In genomic region chr9:98806394-98807069, GRCh38 we compare ENCODE assay signal across 8 cellular contexts. TPM values are rescaled to one million over a fixed set of nuclear protein-coding genes. Genes with fewer than 3 reads are reported as not detected.
DNase-seq lines count a peak whose midpoint lies in the region; ATAC-seq, FAIRE-seq and TF ChIP-seq lines count a peak whose summit lies in the region.

No MANE protein-coding gene starts in this region.

- no peak overlapping the region for H3K27ac Mint-ChIP-seq in astrocyte (ENCODE audit: unreplicated experiment)

- no peaks in the 10 kb centered on the region for H3K9me2 ChIP-seq in HCT116 (ENCODE audit: insufficient read depth)

- peak overlapping the region; percentile 80 for H3K4me3 Mint-ChIP-seq in astrocyte (ENCODE audit: unreplicated experiment)

- H3K9me3 Mint-ChIP-seq in astrocyte (ENCODE audit: unreplicated experiment), result no peaks in the 10 kb centered on the region

- H3K27me3 ChIP-seq in HCT116 (ENCODE audit: insufficient read depth, low read length) (no peaks in the 10 kb centered on the region), astrocyte (ENCODE audit: insufficient read depth, low read length) (peaks cover 17% of the 10 kb centered on the region), mucosa of stomach (ENCODE audit: control insufficient read depth, insufficient read depth, low read length) (no peaks in the 10 kb centered on the region), BE2C (peaks cover 63% of the 10 kb centered on the region)

- peaks cover 48% of the 10 kb centered on the region for H3K27me3 Mint-ChIP-seq in astrocyte (ENCODE audit: low read depth, unreplicated experiment)

- peak overlapping the region; percentile 87 for H2AFZ ChIP-seq in HCT116 (ENCODE audit: low read depth, low read length, poor library complexity, severe bottlenecking)
- H2AFZ ChIP-seq in astrocyte (ENCODE audit: low read depth, low read length), result no peak overlapping the region

- H3K27ac ChIP-seq in HCT116 (ENCODE audit: low read depth, low read length) (no peak overlapping the region), astrocyte (ENCODE audit: low read depth, low read length) (no peak overlapping the region)

- H3K4me3 ChIP-seq in AG09309 (ENCODE audit: control insufficient read depth, low read depth, low read length) (no peak overlapping the region), HCT116 (replicated peaks in 1 of 2; ENCODE audit: low read depth in 1 of 2, low read length in 2 of 2) (peak overlapping the region in 1 of 2 experiments; percentile 79; a peak in 2 of 4 replicates), astrocyte (ENCODE audit: insufficient read depth, low read depth, low read length) (no peak overlapping the region), mucosa of stomach (ENCODE audit: low read length) (no peak overlapping the region), BE2C (ENCODE audit: low read depth, low read length) (no peak overlapping the region)

- H3K36me3 Mint-ChIP-seq in astrocyte (ENCODE audit: low read depth, unreplicated experiment), result no peaks in the 10 kb centered on the region

- TF ChIP-seq POLR2A in HCT116 (IDR thresholded peaks at IDR 0.05; ENCODE audit: borderline replicate concordance, extremely low read depth, insufficient read depth, insufficient read length), result no peak

- peak overlapping the region; percentile 80 for H3K9ac ChIP-seq in HCT116 (ENCODE audit: low read length)
- no peak overlapping the region for H3K9ac ChIP-seq in astrocyte (ENCODE audit: low read length)
- peak overlapping the region; percentile 24 for H3K9ac ChIP-seq in mucosa of stomach (ENCODE audit: low read length)

- H3K4me1 ChIP-seq in HCT116 (ENCODE audit: control insufficient read depth in 1 of 2, insufficient read depth in 2 of 2, low read length in 2 of 2) (peaks cover 38 to 52% of the 10 kb centered on the region in 2 experiments), astrocyte (ENCODE audit: insufficient read depth, low read length) (peaks cover 16% of the 10 kb centered on the region), mucosa of stomach (ENCODE audit: control insufficient read depth, insufficient read depth, low read length) (peaks cover 49% of the 10 kb centered on the region), BE2C (no peaks in the 10 kb centered on the region)

- CTCF ChIA-PET in HCT116 (lab: Charles Lee), result interaction anchor here (0.9 to 2.8 kb wide), 5 partner anchors 14 to 333 kb away, joined by 3 to 14 read pairs (median 12); no protein-coding TSS in a partner anchor

- no peak for FAIRE-seq in astrocyte (lab: Jason Lieb, UNC)

- intact Hi-C loops in HCT116 (cut with micrococcal nuclease), result loop anchor here (2.0 kb wide), 1 partner anchor 334 kb away; no protein-coding TSS in a partner anchor

- no TSS peak for BruUV-seq in HCT116 (replicated peaks; lab: Mats Ljungman, UMichigan)

- peaks cover 11% of the 10 kb centered on the region; the same call in 1 of the 2 replicates for H3K79me2 ChIP-seq in HCT116 (ENCODE audit: insufficient read depth, low read length)
- H3K79me2 ChIP-seq in astrocyte (ENCODE audit: insufficient read depth, low read length), result no peaks in the 10 kb centered on the region

- TF ChIP-seq RAD21 in HCT116 (IDR thresholded peaks at IDR 0.05; ENCODE audit: low read depth), result peak; percentile 67

- H3K36me3 ChIP-seq in HCT116 (ENCODE audit: control insufficient read depth in 1 of 2, insufficient read depth in 2 of 2, low read length in 2 of 2), result no peaks in the 10 kb centered on the region
- H3K36me3 ChIP-seq in astrocyte (ENCODE audit: insufficient read depth, low read length), result no peaks in the 10 kb centered on the region
- no peaks in the 10 kb centered on the region for H3K36me3 ChIP-seq in mucosa of stomach (ENCODE audit: control insufficient read depth, insufficient read depth, low read length)
- no peaks in the 10 kb centered on the region for H3K36me3 ChIP-seq in BE2C

- peak overlapping the region; percentile 97 for H3K4me2 ChIP-seq in HCT116 (ENCODE audit: low read length)
- H3K4me2 ChIP-seq in astrocyte (ENCODE audit: low read length), result peak overlapping the region; percentile 91

- no peaks in the 10 kb centered on the region for H3K9me3 ChIP-seq in HCT116 (ENCODE audit: control insufficient read depth in 1 of 2, insufficient read depth in 1 of 2, low read depth in 1 of 2, low read length in 2 of 2)
- no peaks in the 10 kb centered on the region for H3K9me3 ChIP-seq in astrocyte (ENCODE audit: insufficient read depth, low read depth, low read length)
- H3K9me3 ChIP-seq in mucosa of stomach (ENCODE audit: control insufficient read depth, low read length), result peaks cover 4% of the 10 kb centered on the region
- H3K9me3 ChIP-seq in BE2C, result no peaks in the 10 kb centered on the region

- peaks cover 3% of the 10 kb centered on the region for H3K4me1 Mint-ChIP-seq in astrocyte (ENCODE audit: low read depth, unreplicated experiment)

- TF ChIP-seq CTCF in AG09309 (IDR thresholded peaks at IDR 0.05; ENCODE audit: control insufficient read depth, insufficient read depth, low read depth, low read length, missing control alignments) (peak; percentile 14), HCT116 (IDR thresholded peaks at IDR 0.05 in 2 of 3, conservative IDR thresholded peaks at IDR 0.05 in 1 of 3; ENCODE audit: borderline replicate concordance in 1 of 3, insufficient read depth in 1 of 3, low read depth in 2 of 3, low read length in 2 of 3) (peak; percentile 17 to 64 (median 39); a peak in 4 of 6 replicates), astrocyte (IDR thresholded peaks at IDR 0.05; ENCODE audit: insufficient read depth, low read depth, low read length) (peak; percentile 6), BE2C (IDR thresholded peaks at IDR 0.05; ENCODE audit: low read depth, low read length) (no peak)

- no peak for ATAC-seq in HCT116
- ATAC-seq in GM19395 (IDR thresholded peaks at IDR 0.05; ENCODE audit: unreplicated experiment), result no peak
- no peak for ATAC-seq in GM21447 (IDR thresholded peaks at IDR 0.05; ENCODE audit: unreplicated experiment)

- DNase-seq in AG09309 (ENCODE audit: low read depth) (no peak), HCT116 (ENCODE audit: low read depth, low spot score) (no peak), astrocyte (ENCODE audit: low read depth) (no peak), BE2C (no peak)
- no peak for DNase-seq in stimulated activated CD4-positive, alpha-beta T cell treated with anti-CD3 and anti-CD28 coated beads, Interleukin-15, amount 100 ng/mL, for 24 hours

- RAD21 ChIA-PET in HCT116 (lab: Charles Lee; ENCODE audit: low non-redundant PET in 1 of 2, low total read pairs in 2 of 2, uncharacterized antibody in 2 of 2, unreplicated experiment in 2 of 2), result interaction anchor here (0.7 to 0.9 kb wide), 2 partner anchors 42 to 192 kb away, joined by 3 to 4 read pairs; no protein-coding TSS in a partner anchor

- H4K20me1 ChIP-seq in HCT116 (ENCODE audit: insufficient read depth) (no peaks in the 10 kb centered on the region), astrocyte (ENCODE audit: insufficient read depth, low read length) (no peaks in the 10 kb centered on the region)

- POLR2A ChIA-PET in HCT116 (lab: Charles Lee), result no interaction called here

TF ChIP-seq in HCT116, 20 proteins besides CTCF, POLR2A, EP300 and RAD21 (continues in another document):
- TF ChIP-seq ELF1 (IDR thresholded peaks at IDR 0.05; ENCODE audit: borderline replicate concordance, low read depth) (no peak), POLR2AphosphoS5 (IDR thresholded peaks at IDR 0.05; ENCODE audit: low read depth, low read length) (no peak), REST (IDR thresholded peaks at IDR 0.05; ENCODE audit: low read depth) (no peak), ZNF274 (IDR thresholded peaks at IDR 0.05; ENCODE audit: low read depth, low read length) (no peak), YY1 (IDR thresholded peaks at IDR 0.05; ENCODE audit: extremely low read depth, insufficient replicate concordance, low read depth, low read length) (no peak), CBX3 (IDR thresholded peaks at IDR 0.05; ENCODE audit: low read depth) (no peak), TCF7L2 (IDR thresholded peaks at IDR 0.05; ENCODE audit: borderline replicate concordance, extremely low read depth, insufficient read depth, insufficient read length) (no peak), SRF (IDR thresholded peaks at IDR 0.05; ENCODE audit: low read depth) (no peak), SIN3A (IDR thresholded peaks at IDR 0.05; ENCODE audit: low read depth) (no peak)
- TF ChIP-seq, protein P1, sequence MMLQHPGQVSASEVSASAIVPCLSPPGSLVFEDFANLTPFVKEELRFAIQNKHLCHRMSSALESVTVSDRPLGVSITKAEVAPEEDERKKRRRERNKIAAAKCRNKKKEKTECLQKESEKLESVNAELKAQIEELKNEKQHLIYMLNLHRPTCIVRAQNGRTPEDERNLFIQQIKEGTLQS (IDR thresholded peaks at IDR 0.05), result no peak

RNA-seq across cellular contexts. Expression of gene GALNT12, which starts 0.9 kb away (rescaled TPM):
- total RNA-seq in HCT116 (2021; ENCODE audit: unreplicated experiment) (31.2 TPM), astrocyte (1.7 TPM in 2 replicates)
- 30.0 and 30.3 TPM in 2 replicates for polyA plus RNA-seq in HCT116 (2012)
- polyA plus RNA-seq in BE2C (2012; ENCODE audit: insufficient read depth, insufficient read length, low read depth), result not detected

RNA-seq across cellular contexts. Expression of gene ANKS6, which starts 10.2 kb away (rescaled TPM):
- total RNA-seq in HCT116 (2021; ENCODE audit: unreplicated experiment), result 39.2 TPM
- polyA plus RNA-seq in HCT116 (2012), result 34.6 and 36.1 TPM in 2 replicates
- 15.6 and 16.7 TPM in 2 replicates for total RNA-seq in astrocyte
- 10.9 TPM for polyA plus RNA-seq in BE2C (2012; ENCODE audit: insufficient read depth, insufficient read length, low read depth)

Comparison
In these comparisons a context has a peak if more than half of its experiments do, and no peak if none do; other contexts are left out.
1. RNA of gene GALNT12, which starts 0.9 kb away (total RNA-seq): 31.2 TPM in HCT116 (single experiment); 1.7 TPM in astrocyte; every median in the first group is over 10 times any median in the second.